In genomic region chr4:113478032-113478431, GRCh38 we compare ENCODE assay signal across 23 cellular contexts.
DNase-seq lines count a peak whose midpoint lies in the region; ATAC-seq, FAIRE-seq and TF ChIP-seq lines count a peak whose summit lies in the region.
"Had no signal": no experiment of that assay in that cellular context is flagged by ENCODE, and none has a peak within 500 bp of the region (broad histone marks: within the 10 kb centered on the region; RNA-seq: fewer than 3 reads in every experiment).

No MANE protein-coding gene starts in this region.

- in situ Hi-C loops in ACHN (cut with HindIII; ENCODE audit: low pct_ligation_motif_present, low pct_unique_long_range_greater_than_20kb, low sequenced_read_pairs), result no loop called here

- POLR2A ChIA-PET in activated CD8-positive, alpha-beta T cell treated with anti-CD3 and anti-CD28 coated beads for 36 hours (lab: Charles Lee), result no interaction called here
- POLR2A ChIA-PET in activated CD8-positive, alpha-beta T cell treated with anti-CD3 and anti-CD28 coated beads, Interleukin-2, amount 10 ng/mL, durations not matched to agents 7 days and 5 days (lab: Charles Lee), result no interaction called here

- H3K36me3 Mint-ChIP-seq in activated CD8-positive, alpha-beta T cell treated with anti-CD3 and anti-CD28 coated beads for 36 hours (ENCODE audit: low read depth), result peaks cover 69% of the 10 kb centered on the region
- peaks cover 37% of the 10 kb centered on the region for H3K36me3 Mint-ChIP-seq in activated CD8-positive, alpha-beta T cell treated with anti-CD3 and anti-CD28 coated beads, Interleukin-2, amount 10 ng/mL, durations not matched to agents 7 days and 5 days (ENCODE audit: low read depth)

- peaks cover 41% of the 10 kb centered on the region for H3K4me1 Mint-ChIP-seq in activated CD8-positive, alpha-beta T cell treated with anti-CD3 and anti-CD28 coated beads for 36 hours (ENCODE audit: low read depth)
- no peaks in the 10 kb centered on the region for H3K4me1 Mint-ChIP-seq in activated CD8-positive, alpha-beta T cell treated with anti-CD3 and anti-CD28 coated beads, Interleukin-2, amount 10 ng/mL, durations not matched to agents 7 days and 5 days (ENCODE audit: low read depth)

- FAIRE-seq in GM18507 (lab: Jason Lieb, UNC), result peak; percentile 59
- FAIRE-seq: A204.1 had no signal

- H3K4me3 Mint-ChIP-seq in activated CD8-positive, alpha-beta T cell treated with anti-CD3 and anti-CD28 coated beads for 36 hours, result no peak overlapping the region
- no peak overlapping the region for H3K4me3 Mint-ChIP-seq in activated CD8-positive, alpha-beta T cell treated with anti-CD3 and anti-CD28 coated beads, Interleukin-2, amount 10 ng/mL, durations not matched to agents 7 days and 5 days
- H3K4me3 Mint-ChIP-seq: CD4-positive, alpha-beta memory T cell had no signal

- H3K9me3 Mint-ChIP-seq in activated CD8-positive, alpha-beta T cell treated with anti-CD3 and anti-CD28 coated beads for 36 hours, result peaks cover 18% of the 10 kb centered on the region
- H3K9me3 Mint-ChIP-seq in activated CD8-positive, alpha-beta T cell treated with anti-CD3 and anti-CD28 coated beads, Interleukin-2, amount 10 ng/mL, durations not matched to agents 7 days and 5 days (ENCODE audit: insufficient read depth), result peaks cover 10% of the 10 kb centered on the region

- no peaks in the 10 kb centered on the region for H3K27me3 Mint-ChIP-seq in activated CD8-positive, alpha-beta T cell treated with anti-CD3 and anti-CD28 coated beads for 36 hours
- no peaks in the 10 kb centered on the region for H3K27me3 Mint-ChIP-seq in activated CD8-positive, alpha-beta T cell treated with anti-CD3 and anti-CD28 coated beads, Interleukin-2, amount 10 ng/mL, durations not matched to agents 7 days and 5 days (ENCODE audit: low read depth)
- H3K27me3 Mint-ChIP-seq: CD4-positive, alpha-beta memory T cell had no signal

- intact Hi-C loops in activated CD8-positive, alpha-beta T cell treated with anti-CD3 and anti-CD28 coated beads for 36 hours (cut with micrococcal nuclease), result loop anchor here (10.0 kb wide), 1 partner anchor 287 kb away; the partner anchor contains the start of gene CAMK2D

- ATAC-seq in activated CD8-positive, alpha-beta T cell treated with anti-CD3 and anti-CD28 coated beads for 36 hours, result no peak
- no peak for ATAC-seq in activated CD8-positive, alpha-beta T cell treated with anti-CD3 and anti-CD28 coated beads, Interleukin-2, amount 10 ng/mL, durations not matched to agents 7 days and 5 days
- no peak for ATAC-seq in HG03354 (IDR thresholded peaks at IDR 0.05; ENCODE audit: poor library complexity, severe bottlenecking, unreplicated experiment)
- ATAC-seq: PC-3 had no signal

- no peak for TF ChIP-seq CTCF in activated CD8-positive, alpha-beta T cell treated with anti-CD3 and anti-CD28 coated beads for 36 hours (IDR thresholded peaks at IDR 0.05)

- peak overlapping the region; percentile 94 for H3K27ac ChIP-seq in epithelial cell of prostate
- H3K27ac ChIP-seq: BLaER1 had no signal

- DNase-seq in activated CD8-positive, alpha-beta T cell treated with anti-CD3 and anti-CD28 coated beads for 36 hours, result no peak
- DNase-seq in activated CD8-positive, alpha-beta T cell treated with anti-CD3 and anti-CD28 coated beads, Interleukin-2, amount 10 ng/mL, durations not matched to agents 7 days and 5 days, result no peak
- DNase-seq in GM18507 (ENCODE audit: extremely low spot score, insufficient read length, low read depth) (no peak), OCI-M1 (lab: John Stamatoyannopoulos, UW) (peak; percentile 12), epithelial cell of prostate (ENCODE audit: low read depth, low spot score) (no peak), hepatic stellate cell (ENCODE audit: low spot score) (no peak), ACHN (no peak)
- DNase-seq: CD4-positive, alpha-beta memory T cell; DMS153; GDM1; GOT3; KG1; NCI-H1417; NCI-H187; NCI-H2227 treated with DMSO at 0.1 percent for 48 hours; NCI-H524; NCI-H82; PC-3; RPMI8226; SHP77 treated with DMSO at 0.1 percent for 48 hours had no signal

- peak overlapping the region; percentile 80 for H3K27ac Mint-ChIP-seq in activated CD8-positive, alpha-beta T cell treated with anti-CD3 and anti-CD28 coated beads for 36 hours
- no peak overlapping the region for H3K27ac Mint-ChIP-seq in activated CD8-positive, alpha-beta T cell treated with anti-CD3 and anti-CD28 coated beads, Interleukin-2, amount 10 ng/mL, durations not matched to agents 7 days and 5 days

- CTCF ChIA-PET in activated CD8-positive, alpha-beta T cell treated with anti-CD3 and anti-CD28 coated beads for 36 hours (lab: Charles Lee), result no interaction called here
- CTCF ChIA-PET in activated CD8-positive, alpha-beta T cell treated with anti-CD3 and anti-CD28 coated beads, Interleukin-2, amount 10 ng/mL, durations not matched to agents 7 days and 5 days (lab: Charles Lee), result no interaction called here
